Comparison of ENCODE assay signal across 15 cellular contexts in the genomic region with DNA sequence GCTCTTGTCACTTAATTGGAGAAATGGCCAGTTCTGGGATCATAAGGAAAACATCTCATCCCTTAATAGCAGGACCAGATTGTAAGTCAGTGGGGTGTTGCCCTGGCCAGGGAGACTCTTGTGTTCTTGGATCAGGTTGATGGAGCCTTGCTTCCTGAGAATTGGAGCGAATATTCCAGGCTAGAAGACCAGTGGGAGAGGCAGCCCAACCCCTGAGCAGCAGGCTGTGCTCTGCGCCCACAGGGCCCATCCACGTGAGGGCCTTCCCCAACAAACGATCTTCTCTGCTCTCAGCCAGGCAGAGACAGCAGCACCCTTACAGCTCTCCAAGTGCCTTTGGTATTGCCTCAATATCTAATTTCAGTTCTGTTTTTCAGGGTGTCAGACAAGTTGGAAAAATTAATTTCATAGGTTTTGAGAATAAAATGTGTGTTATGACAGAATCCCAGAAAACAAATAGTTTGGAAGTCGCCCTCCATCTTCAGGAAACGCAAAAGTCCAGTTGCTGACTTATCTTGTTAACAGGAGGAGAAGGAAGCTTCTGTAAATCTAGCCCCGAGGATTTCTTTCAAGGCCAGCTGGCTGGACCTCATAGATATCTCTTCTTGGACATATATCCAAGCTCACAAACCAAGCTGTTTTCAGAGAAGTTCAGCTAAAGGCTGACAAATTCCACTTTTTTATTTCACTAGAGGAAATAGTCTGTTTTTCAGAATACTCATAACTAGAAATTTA.
DNase-seq lines count a peak whose midpoint lies in the region; ATAC-seq and TF ChIP-seq lines count a peak whose summit lies in the region.
"Had no signal": no experiment of that assay in that cellular context is flagged by ENCODE, and none has a peak within 500 bp of the region (broad histone marks: within the 10 kb centered on the region; RNA-seq: fewer than 3 reads in every experiment).

No MANE protein-coding gene starts in this region.

- ATAC-seq in Panc1 (no peak), HG03175 (IDR thresholded peaks at IDR 0.05; ENCODE audit: unreplicated experiment) (no peak)
- ATAC-seq: CD8-positive, alpha-beta T cell; natural killer cell; stimulated activated naive B cell treated with anti-CD40 and anti-IgM and Interleukin-4, amounts not matched to agents 10 μg/mL and 1 μg/mL and 100 μg/mL, for 72 hours had no signal

- no peaks in the 10 kb centered on the region for H3K79me2 ChIP-seq in fibroblast of lung (ENCODE audit: control insufficient read depth, insufficient read depth, low read length)

- H2AFZ ChIP-seq in fibroblast of lung (ENCODE audit: low read length) = peak overlapping the region; percentile 47

- no TSS peak for BruUV-seq in Panc1 (replicated peaks; lab: Mats Ljungman, UMichigan)

- TF ChIP-seq CTCF in Panc1 (IDR thresholded peaks at IDR 0.05) (no peak), fibroblast of lung (conservative IDR thresholded peaks at IDR 0.05 in 1 of 2, IDR thresholded peaks at IDR 0.05 in 1 of 2; ENCODE audit: low read depth in 1 of 2, low read length in 2 of 2) (no peak), suprapubic skin (IDR thresholded peaks at IDR 0.05) (no peak)

- no peaks in the 10 kb centered on the region for H3K27me3 ChIP-seq in Panc1 (ENCODE audit: control insufficient read depth, insufficient read depth, low read length)
- H3K27me3 ChIP-seq in fibroblast of lung (ENCODE audit: control insufficient read depth, insufficient read depth, low read length) = no peaks in the 10 kb centered on the region
- H3K27me3 ChIP-seq in suprapubic skin = no peaks in the 10 kb centered on the region

- no peak overlapping the region for H3K4me3 ChIP-seq in Panc1 (ENCODE audit: low read depth in 2 of 2, low read length in 2 of 2)
- no peak overlapping the region for H3K4me3 ChIP-seq in fibroblast of lung (replicated peaks in 1 of 4; ENCODE audit: control extremely low read depth in 1 of 4, insufficient read depth in 1 of 4, low read depth in 3 of 4, low read length in 4 of 4)
- H3K4me3 ChIP-seq in mesodermal cell (ENCODE audit: extremely low read depth, insufficient read depth, low read length, poor library complexity, severe bottlenecking) = no peak overlapping the region
- no peak overlapping the region for H3K4me3 ChIP-seq in suprapubic skin

- no peak overlapping the region for H3K9ac ChIP-seq in fibroblast of lung (ENCODE audit: insufficient read depth, low read length)

- POLR2A ChIA-PET in Panc1 (lab: Charles Lee) = no interaction called here

- CTCF ChIA-PET in Panc1 (lab: Charles Lee) = no interaction called here

- H3K9me3 ChIP-seq in Panc1 (ENCODE audit: control insufficient read depth, insufficient read depth, low read depth, low read length) = peaks cover 3% of the 10 kb centered on the region; the same call in 1 of the 2 replicates
- H3K9me3 ChIP-seq in fibroblast of lung (ENCODE audit: control insufficient read depth, insufficient read depth, low read depth, low read length) = no peaks in the 10 kb centered on the region
- H3K9me3 ChIP-seq in mesodermal cell (ENCODE audit: control insufficient read depth, low read length) = no peaks in the 10 kb centered on the region
- H3K9me3 ChIP-seq in suprapubic skin = no peaks in the 10 kb centered on the region

- intact Hi-C loops in Panc1 (cut with micrococcal nuclease; ENCODE audit: unreplicated experiment) = no loop called here

- H3K4me1 ChIP-seq in Panc1 (ENCODE audit: control insufficient read depth, insufficient read depth, low read length) (peaks cover 7% of the 10 kb centered on the region; the same call in 1 of the 2 replicates), fibroblast of lung (ENCODE audit: control insufficient read depth, extremely low read depth, insufficient read depth, low read length) (peaks cover 4% of the 10 kb centered on the region), mesodermal cell (ENCODE audit: control insufficient read depth, insufficient read depth, low read length, poor library complexity, severe bottlenecking) (peaks cover 8% of the 10 kb centered on the region), suprapubic skin (no peaks in the 10 kb centered on the region)

- no peaks in the 10 kb centered on the region for H4K20me1 ChIP-seq in fibroblast of lung (ENCODE audit: control insufficient read depth, extremely low read depth, insufficient read depth, low read length)

- DNase-seq in Panc1 (ENCODE audit: low read depth, low spot score) (no peak), fibroblast of lung (ENCODE audit: low read depth in 2 of 2) (no peak), suprapubic skin (ENCODE audit: low spot score in 2 of 2) (no peak), NCI-H2081 (lab: John Stamatoyannopoulos, UW) (no peak), DMS53 (lab: John Stamatoyannopoulos, UW) (no peak), SKM-1 treated with dmso at 0.1 percent for 144 hours (lab: John Stamatoyannopoulos, UW; ENCODE audit: unreplicated experiment) (no peak)
- DNase-seq: CD8-positive, alpha-beta T cell; DMS79; natural killer cell; NCI-H1930; NCI-H510A; SIG-M5; stimulated activated naive B cell treated with anti-CD40 and anti-IgM and Interleukin-4, amounts not matched to agents 10 μg/mL and 1 μg/mL and 100 μg/mL, for 72 hours had no signal

- peak overlapping the region; percentile 42 for H3K27ac ChIP-seq in Panc1 (ENCODE audit: low read length)
- no peak overlapping the region for H3K27ac ChIP-seq in fibroblast of lung (ENCODE audit: insufficient read depth, low read length)
- H3K27ac ChIP-seq in mesodermal cell (ENCODE audit: low read depth, low read length, severe bottlenecking) = peak overlapping the region; percentile 25
- peak overlapping the region; percentile 68 for H3K27ac ChIP-seq in suprapubic skin

- TF ChIP-seq EP300 in suprapubic skin (IDR thresholded peaks at IDR 0.05) = no peak

- H3K36me3 ChIP-seq in Panc1 (ENCODE audit: control insufficient read depth, insufficient read depth, low read length) = no peaks in the 10 kb centered on the region
- H3K36me3 ChIP-seq in fibroblast of lung (ENCODE audit: control insufficient read depth, insufficient read depth, low read length) = no peaks in the 10 kb centered on the region
- H3K36me3 ChIP-seq in mesodermal cell (ENCODE audit: control insufficient read depth, insufficient read depth, low read length) = no peaks in the 10 kb centered on the region
- no peaks in the 10 kb centered on the region for H3K36me3 ChIP-seq in suprapubic skin

- 97% methylated on average over 4 to 6 of the region's 7 CpGs for WGBS in mesodermal cell (ENCODE audit: insufficient coverage in 2 of 2), 2 experiments
- WGBS in suprapubic skin = 62% methylated on average over 7 of the region's 7 CpGs

- H3K4me2 ChIP-seq in fibroblast of lung (ENCODE audit: extremely low read depth, insufficient read depth, low read length) = no peak overlapping the region

- in situ Hi-C loops in Panc1 (cut with HindIII; ENCODE audit: low pct_unique_long_range_greater_than_20kb, low sequenced_read_pairs) = no loop called here

- no peak for TF ChIP-seq POLR2A in suprapubic skin (IDR thresholded peaks at IDR 0.05)
